13 cellular contexts compared by ENCODE assay signal in genomic region chr2:176582183-176582582, GRCh38.
"Had no signal": no experiment of that assay in that cellular context is flagged by ENCODE, and none has a peak within 500 bp of the region (broad histone marks: within the 10 kb centered on the region; RNA-seq: fewer than 3 reads in every experiment).

No MANE protein-coding gene starts in this region.

- H3K27ac Mint-ChIP-seq: activated naive CD8-positive, alpha-beta T cell had no signal

- DNase-seq: activated gamma-delta T cell; activated T-cell treated with anti-CD3 and anti-CD28 coated beads, Interleukin-2, amount 50 U/mL, for 4 hours; dorsolateral prefrontal cortex; esophagus squamous epithelium; glutamatergic neuron; retina; stomach had no signal

- H3K9me3 Mint-ChIP-seq: activated T-cell treated with anti-CD3 and anti-CD28 coated beads, Interleukin-2, amount 50 U/mL, for 4 hours had no signal

- H3K27me3 ChIP-seq: ovary had no signal

- ATAC-seq: activated CD4-positive, CD25-positive, alpha-beta regulatory T cell treated with anti-CD3 and anti-CD28 coated beads, Interleukin-2, amount 50 U/mL, for 24 hours; activated T-cell treated with anti-CD3 and anti-CD28 coated beads, Interleukin-2, amount 50 U/mL, for 4 hours had no signal

- H3K36me3 Mint-ChIP-seq: activated naive CD8-positive, alpha-beta T cell had no signal

- H3K4me3 ChIP-seq: dorsolateral prefrontal cortex, esophagus squamous epithelium, ovary, skin epidermis, stomach, thoracic aorta had no signal

- H3K4me3 Mint-ChIP-seq: activated naive CD8-positive, alpha-beta T cell; activated T-cell treated with anti-CD3 and anti-CD28 coated beads, Interleukin-2, amount 50 U/mL, for 4 hours; neural crest cell had no signal

- H3K36me3 ChIP-seq: esophagus squamous epithelium, ovary, stomach, thoracic aorta had no signal

- H3K27ac ChIP-seq: dorsolateral prefrontal cortex, esophagus squamous epithelium, ovary, stomach, thoracic aorta had no signal
